8 cellular contexts compared by ENCODE assay signal in the genomic region with DNA sequence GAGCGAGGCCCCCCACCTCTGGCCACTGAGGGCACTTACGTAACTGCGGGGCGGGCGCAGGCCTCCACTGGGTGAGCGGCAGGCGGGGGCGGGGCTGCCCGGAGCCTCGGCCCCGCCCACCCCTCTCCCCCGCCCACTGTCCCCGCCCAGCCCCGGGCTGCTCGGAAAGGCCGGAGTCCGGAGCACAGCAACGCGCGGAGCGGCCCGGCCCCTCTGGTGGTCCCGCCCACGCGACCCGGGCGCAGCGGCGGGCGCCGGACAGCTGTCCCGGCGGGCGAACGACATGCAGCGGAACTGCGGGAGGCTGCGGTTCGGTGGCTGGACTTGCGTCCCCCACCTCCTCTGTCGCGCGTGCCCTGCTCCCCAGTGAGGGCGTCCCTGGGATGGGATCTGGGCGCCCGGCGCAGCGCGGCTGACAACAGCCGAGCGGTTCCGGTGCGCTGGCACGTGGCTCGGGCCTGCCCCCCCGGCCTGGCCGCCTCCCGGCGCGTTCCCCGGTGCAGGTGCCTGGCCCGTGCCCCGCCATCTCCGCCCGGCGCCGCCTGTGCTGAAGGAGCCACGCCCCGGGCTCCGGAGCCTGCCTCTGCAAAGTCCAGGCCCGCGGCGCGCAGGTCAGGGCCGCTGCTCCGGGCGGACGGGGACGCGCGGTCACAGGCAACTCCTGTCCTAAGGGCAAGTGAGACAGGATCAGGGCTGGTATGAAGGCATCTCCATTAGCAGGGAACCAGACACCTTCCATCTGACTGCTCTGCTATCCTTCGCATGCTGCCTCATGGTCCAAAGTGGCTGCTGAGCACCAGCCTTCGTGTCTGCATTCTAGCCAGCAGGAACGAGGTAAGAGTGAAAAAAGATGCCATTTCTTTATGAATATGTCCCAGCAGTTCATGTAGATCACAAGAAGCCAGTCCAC. TPM values are rescaled to one million over a fixed set of nuclear protein-coding genes. Genes with fewer than 3 reads are reported as not detected.
DNase-seq lines count a peak whose midpoint lies in the region; ATAC-seq and TF ChIP-seq lines count a peak whose summit lies in the region.

No MANE protein-coding gene starts in this region.

- intact Hi-C loops in A673 (cut with micrococcal nuclease; ENCODE audit: unreplicated experiment): no loop called here
- intact Hi-C loops in IMR-90 (cut with micrococcal nuclease): no loop called here
- intact Hi-C loops in mammary epithelial cell (cut with micrococcal nuclease): no loop called here

- H2BK120ac ChIP-seq in IMR-90 (ENCODE audit: low read depth, low read length): no peak overlapping the region

- H3K56ac ChIP-seq in IMR-90 (ENCODE audit: extremely low read depth, insufficient read depth, low read length): no peak overlapping the region

- H3K18ac ChIP-seq in IMR-90 (ENCODE audit: low read depth, low read length): no peak overlapping the region

- BruUV-seq in A673 (replicated peaks; lab: Mats Ljungman, UMichigan): no TSS peak
- no TSS peak for BruUV-seq in IMR-90 (replicated peaks; lab: Mats Ljungman, UMichigan)
- no TSS peak for BruUV-seq in mammary epithelial cell (replicated peaks; lab: Mats Ljungman, UMichigan)

- H3K27ac ChIP-seq in A673 (ENCODE audit: low read depth, low read length, poor library complexity, severe bottlenecking): no peak overlapping the region
- no peak overlapping the region for H3K27ac ChIP-seq in IMR-90 (ENCODE audit: insufficient read depth, low read length)
- H3K27ac ChIP-seq in mammary epithelial cell (ENCODE audit: insufficient read depth, low read depth, low read length): no peak overlapping the region

- no peaks in the 10 kb centered on the region for H3K4me1 ChIP-seq in A673 (ENCODE audit: insufficient read depth, low read length, poor library complexity, severe bottlenecking)
- no peaks in the 10 kb centered on the region for H3K4me1 ChIP-seq in IMR-90 (ENCODE audit: control insufficient read depth, insufficient read depth, low read length)
- H3K4me1 ChIP-seq in mammary epithelial cell (ENCODE audit: insufficient read depth, low read length): no peaks in the 10 kb centered on the region

- H2AK9ac ChIP-seq in IMR-90 (replicated peaks; ENCODE audit: low read depth, low read length, poor library complexity): no peak overlapping the region

- POLR2A ChIA-PET in A673 (lab: Charles Lee; ENCODE audit: low non-redundant PET): no interaction called here
- POLR2A ChIA-PET in IMR-90 (lab: Charles Lee; ENCODE audit: unreplicated experiment): no interaction called here

- no peaks in the 10 kb centered on the region for H3K9me1 ChIP-seq in IMR-90 (ENCODE audit: insufficient read depth, low read length)

- H2AK5ac ChIP-seq in IMR-90 (ENCODE audit: low read depth, low read length): no peak overlapping the region

- no peak overlapping the region for H2BK15ac ChIP-seq in IMR-90 (ENCODE audit: low read depth, low read length)

- H2AFZ ChIP-seq in IMR-90 (replicated peaks; ENCODE audit: low read length, poor library complexity): peak overlapping the region; percentile 69
- H2AFZ ChIP-seq in mammary epithelial cell (ENCODE audit: low read depth, low read length): no peak overlapping the region

- CTCF ChIA-PET in A673 (lab: Charles Lee) (no interaction called here), IMR-90 (lab: Yijun Ruan, JAX) (no interaction called here), mammary epithelial cell (lab: Charles Lee; ENCODE audit: low non-redundant PET) (no interaction called here)

- H3K36me3 ChIP-seq in A673 (ENCODE audit: insufficient read depth, low read length, poor library complexity, severe bottlenecking) (no peaks in the 10 kb centered on the region), IMR-90 (ENCODE audit: control insufficient read depth, insufficient read depth, low read length) (no peaks in the 10 kb centered on the region), mammary epithelial cell (ENCODE audit: insufficient read depth, low read length) (no peaks in the 10 kb centered on the region)

- H4K20me1 ChIP-seq in IMR-90 (ENCODE audit: insufficient read depth, low read length) (no peaks in the 10 kb centered on the region), mammary epithelial cell (ENCODE audit: insufficient read depth, low read length) (no peaks in the 10 kb centered on the region)

- H3K79me1 ChIP-seq in IMR-90 (ENCODE audit: low read depth in 1 of 2, low read length in 2 of 2): no peaks in the 10 kb centered on the region

- H3K14ac ChIP-seq in IMR-90 (replicated peaks; ENCODE audit: low read depth, low read length): no peak overlapping the region

- H3K79me2 ChIP-seq in mammary epithelial cell (ENCODE audit: insufficient read depth, low read length): no peaks in the 10 kb centered on the region

- no peak overlapping the region for H3K4me3 ChIP-seq in A673 (ENCODE audit: low read depth, low read length, poor library complexity, severe bottlenecking)
- no peak overlapping the region for H3K4me3 ChIP-seq in IMR-90 (ENCODE audit: insufficient read depth, low read depth, low read length)
- H3K4me3 ChIP-seq in mammary epithelial cell (replicated peaks in 1 of 3; ENCODE audit: insufficient read depth in 1 of 3, low read depth in 2 of 3, low read length in 3 of 3): no peak overlapping the region

- H4K8ac ChIP-seq in IMR-90 (ENCODE audit: low read depth in 2 of 2, low read length in 2 of 2): no peak overlapping the region

- no peak overlapping the region for H3K23ac ChIP-seq in IMR-90 (ENCODE audit: low read depth, low read length)

- H2BK20ac ChIP-seq in IMR-90 (ENCODE audit: low read depth, low read length): no peak overlapping the region

- no peak overlapping the region for H3K9ac ChIP-seq in IMR-90 (ENCODE audit: low read depth, low read length)
- H3K9ac ChIP-seq in mammary epithelial cell (ENCODE audit: insufficient read depth, low read length): no peak overlapping the region

- dilution Hi-C loops in IMR-90 (cut with HindIII; ENCODE audit: low sequenced_read_pairs, unreplicated experiment) (no loop called here), mammary epithelial cell (cut with HindIII; ENCODE audit: low sequenced_read_pairs) (loop anchor here (5.0 kb wide), 1 partner anchor 85 kb away; no protein-coding TSS in a partner anchor)

- TF ChIP-seq RAD21 in IMR-90 (IDR thresholded peaks at IDR 0.05; ENCODE audit: low read length): no peak

- peaks cover 62% of the 10 kb centered on the region for H3K27me3 ChIP-seq in A673 (replicated peaks; ENCODE audit: insufficient read depth, low read depth, low read length, poor library complexity)
- H3K27me3 ChIP-seq in IMR-90 (ENCODE audit: control insufficient read depth, insufficient read depth, low read length): peaks cover 3% of the 10 kb centered on the region; the same call in 1 of the 2 replicates
- no peaks in the 10 kb centered on the region for H3K27me3 ChIP-seq in mammary epithelial cell (ENCODE audit: insufficient read depth, low read length)

- in situ Hi-C loops in IMR-90 (cut with MboI; ENCODE audit: low sequenced_read_pairs): no loop called here
- in situ Hi-C loops in mammary epithelial cell (cut with MboI; ENCODE audit: low sequenced_read_pairs in 2 of 2): no loop called here

- no peak overlapping the region for H4K5ac ChIP-seq in IMR-90 (ENCODE audit: low read depth, low read length)

- TF ChIP-seq CTCF in A673 (conservative IDR thresholded peaks at IDR 0.05; ENCODE audit: low read depth, low read length) (no peak), IMR-90 (conservative IDR thresholded peaks at IDR 0.05; ENCODE audit: low read depth, low read length) (no peak), mammary epithelial cell (conservative IDR thresholded peaks at IDR 0.05 in 1 of 2, IDR thresholded peaks at IDR 0.05 in 1 of 2; ENCODE audit: extremely low read depth in 1 of 2, insufficient read depth in 1 of 2, low read depth in 1 of 2, low read length in 2 of 2) (no peak)

- H3K4me2 ChIP-seq in IMR-90 (ENCODE audit: low read depth, low read length): no peak overlapping the region
- no peak overlapping the region for H3K4me2 ChIP-seq in mammary epithelial cell (ENCODE audit: insufficient read depth, low read depth, low read length)

- WGBS in IMR-90 (ENCODE audit: extremely low coverage in 2 of 2, insufficient read length in 1 of 2), 2 experiments: 13% methylated on average over 17 of the region's 84 CpGs; no CpG with 5 or more reads in 1 of the 2 experiments
- whole genome bisulfite sequencing in mammary epithelial cell (ENCODE audit: low coverage, missing lambda C conversion rate): 66% methylated on average over 9 of the region's 84 CpGs

- H4K91ac ChIP-seq in IMR-90 (ENCODE audit: insufficient read depth, low read depth, low read length): no peak overlapping the region

- no peak for TF ChIP-seq POLR2A in IMR-90 (IDR thresholded peaks at IDR 0.05; ENCODE audit: low read depth, low read length)

- peak; percentile 78 for ATAC-seq in IMR-90 (ENCODE audit: low read depth)
- no peak for ATAC-seq in GM21786 (IDR thresholded peaks at IDR 0.05; ENCODE audit: unreplicated experiment)
- no peak for ATAC-seq in GM18873 (IDR thresholded peaks at IDR 0.05; ENCODE audit: low FRiP score, unreplicated experiment)

- no peaks in the 10 kb centered on the region for H3K9me3 ChIP-seq in A673 (ENCODE audit: low read depth, low read length, poor library complexity, severe bottlenecking)
- peaks cover 5% of the 10 kb centered on the region for H3K9me3 ChIP-seq in IMR-90 (ENCODE audit: control insufficient read depth, insufficient read depth, low read length)
- H3K9me3 ChIP-seq in mammary epithelial cell (replicated peaks; ENCODE audit: insufficient read depth, low read length): peaks cover 2% of the 10 kb centered on the region

- no peak overlapping the region for H2BK5ac ChIP-seq in IMR-90 (ENCODE audit: low read depth, low read length, poor library complexity, severe bottlenecking)

- DNase-seq in A673 (ENCODE audit: low spot score) (peak; percentile 25), IMR-90 (no peak), mammary epithelial cell (peak; percentile 5), left kidney (ENCODE audit: low read depth, low spot score) (peak; percentile 73), superior temporal gyrus (ENCODE audit: extremely low spot score) (peak; percentile 74), SW480 (ENCODE audit: low spot score) (no peak)

- H3K4ac ChIP-seq in IMR-90 (ENCODE audit: low read depth, low read length): no peak overlapping the region

RNA-seq across cellular contexts. Expression of a gene that starts 21.8 kb away (rescaled TPM):
- not detected in 2 replicates for total RNA-seq in A673 (2021)
- total RNA-seq in IMR-90 (2012; rRNA removed): not detected in 2 replicates
- polyA plus RNA-seq in IMR-90 (2012; rRNA removed): not detected in 2 replicates
- polyA plus RNA-seq in IMR-90 (2012; cell fraction: cytosol; rRNA removed): not detected in 2 replicates
- not detected in 2 replicates for polyA plus RNA-seq in IMR-90 (2012; cell fraction: nucleus; rRNA removed; ENCODE audit: low replicate concordance)
- not detected for total RNA-seq in mammary epithelial cell
- polyA plus RNA-seq in mammary epithelial cell: not detected
- not detected for polyA minus RNA-seq in mammary epithelial cell

RNA-seq across cellular contexts. Expression of a gene that starts 47.5 kb away (rescaled TPM):
- total RNA-seq in A673 (2021) (14.0 and 15.6 TPM in 2 replicates), IMR-90 (2012; rRNA removed) (9.7 TPM in 2 replicates), mammary epithelial cell (10 to 100 TPM; 13.3 to 17.8 TPM)
- polyA plus RNA-seq in IMR-90 (2012; rRNA removed) (42.4 and 47.7 TPM in 2 replicates), mammary epithelial cell (15.5 TPM)
- polyA plus RNA-seq in IMR-90 (2012; cell fraction: cytosol; rRNA removed): 22.0 and 71.4 TPM in 2 replicates
- 50.6 and 96.4 TPM in 2 replicates for polyA plus RNA-seq in IMR-90 (2012; cell fraction: nucleus; rRNA removed; ENCODE audit: low replicate concordance)
- 19.4 TPM for polyA minus RNA-seq in mammary epithelial cell

Comparison
In these comparisons a context has a peak if more than half of its experiments do, and no peak if none do; other contexts are left out.
1. DNase-seq: peak in A673 (single experiment), mammary epithelial cell (single experiment), left kidney (single experiment) and superior temporal gyrus (single experiment); none in IMR-90 (single experiment) and SW480 (single experiment).